1 cellular context compared by ENCODE assay signal in genomic region chr14:103292426-103293374, GRCh38.
TF ChIP-seq lines count a peak whose summit lies in the region.

No MANE protein-coding gene starts in this region.

TF ChIP-seq in IMR-90, 13 proteins besides CTCF, POLR2A, EP300 and RAD21 (continued from another document):
- TF ChIP-seq FOS (IDR thresholded peaks at IDR 0.05; ENCODE audit: low read depth, low read length) (no peak), RFX5 (IDR thresholded peaks at IDR 0.05; ENCODE audit: low read depth, low read length) (no peak), RCOR1 (IDR thresholded peaks at IDR 0.05; ENCODE audit: insufficient replicate concordance, low read length) (no peak), BHLHE40 (IDR thresholded peaks at IDR 0.05; ENCODE audit: low read depth, low read length) (no peak), USF2 (IDR thresholded peaks at IDR 0.05; ENCODE audit: low read depth, low read length) (no peak), CEBPB (IDR thresholded peaks at IDR 0.05; ENCODE audit: low read depth, low read length) (no peak), MXI1 (IDR thresholded peaks at IDR 0.05; ENCODE audit: borderline replicate concordance, low read depth, low read length) (no peak), CHD1 (IDR thresholded peaks at IDR 0.05; ENCODE audit: low read depth, low read length) (no peak), NFE2L2 (IDR thresholded peaks at IDR 0.05; ENCODE audit: low read depth, low read length) (no peak)
TF ChIP-seq in IMR-90: peak in this region for 2.
